Comparison of ENCODE assay signal across 9 cellular contexts in genomic region chr3:62875103-62876002, GRCh38. TPM values are rescaled to one million over a fixed set of nuclear protein-coding genes. Genes with fewer than 3 reads are reported as not detected.
DNase-seq lines count a peak whose midpoint lies in the region; ATAC-seq and TF ChIP-seq lines count a peak whose summit lies in the region.
"Had no signal": no experiment of that assay in that cellular context is flagged by ENCODE, and none has a peak within 500 bp of the region (broad histone marks: within the 10 kb centered on the region; RNA-seq: fewer than 3 reads in every experiment).

TSS of gene CADPS (minus strand) at chr3:62875416. CDS start at chr3:62875029, 387 bp downstream.

- intact Hi-C loops in gastrocnemius medialis (cut with DNase I; ENCODE audit: low total_unique reads) = no loop called here

- H3K4me1 Mint-ChIP-seq in activated T-cell treated with anti-CD3 and anti-CD28 coated beads, Interleukin-2, amount 50 U/mL, for 4 hours (ENCODE audit: low read depth) = no peaks in the 10 kb centered on the region

- CTCF ChIA-PET in HEK293 (lab: Yijun Ruan, JAX) = no interaction called here

- H3K4me3 ChIP-seq in HEK293 (ENCODE audit: low read depth, low read length) = peak within 1 kb of the TSS; percentile 28
- peak within 1 kb of the TSS; percentile 61 to 62 for H3K4me3 ChIP-seq in right atrium auricular region
- H3K4me3 ChIP-seq in gastrocnemius medialis = peak within 1 kb of the TSS; percentile 33 to 47 (median 40)

- no peaks in the 10 kb centered on the region for H3K4me1 ChIP-seq in HEK293 (ENCODE audit: control insufficient read depth, insufficient read depth, low read length)
- H3K4me1 ChIP-seq in right atrium auricular region = peaks cover 0 to 19% of the 10 kb centered on the region in 2 donors
- H3K4me1 ChIP-seq in gastrocnemius medialis = peaks cover 0 to 4% of the 10 kb centered on the region in 2 donors

- no peak within 1 kb of the TSS for H3K4me3 Mint-ChIP-seq in activated T-cell treated with anti-CD3 and anti-CD28 coated beads, Interleukin-2, amount 50 U/mL, for 4 hours

- H3K27me3 Mint-ChIP-seq in activated T-cell treated with anti-CD3 and anti-CD28 coated beads, Interleukin-2, amount 50 U/mL, for 4 hours (ENCODE audit: low read depth) = peaks cover 41% of the 10 kb centered on the region

- in situ Hi-C loops in gastrocnemius medialis (cut with MboI; ENCODE audit: low sequenced_read_pairs in 4 of 4) = no loop called here

- H3K27me3 ChIP-seq in right atrium auricular region = no peaks in the 10 kb centered on the region
- peaks cover 28 to 47% (median 45%) of the 10 kb centered on the region in 3 donors for H3K27me3 ChIP-seq in gastrocnemius medialis

- peak; percentile 4 for ATAC-seq in SK-N-SH treated with all-trans-retinoic acid at 6 μM for 48 hours
- no peak for ATAC-seq in gastrocnemius medialis
- ATAC-seq in activated T-cell treated with anti-CD3 and anti-CD28 coated beads, Interleukin-2, amount 50 U/mL, for 4 hours = no peak
- no peak for ATAC-seq in GM18907 (IDR thresholded peaks at IDR 0.05; ENCODE audit: unreplicated experiment)

- no peak within 1 kb of the TSS for H3K27ac ChIP-seq in HEK293 (ENCODE audit: extremely low read depth, low read depth, low read length)
- H3K27ac ChIP-seq in right atrium auricular region = peak within 1 kb of the TSS; percentile 87 to 94
- H3K27ac ChIP-seq in gastrocnemius medialis = no peak within 1 kb of the TSS

- no peaks in the 10 kb centered on the region for H3K36me3 ChIP-seq in HEK293 (ENCODE audit: control insufficient read depth in 2 of 2, insufficient read depth in 1 of 2, low read length in 2 of 2)
- H3K36me3 ChIP-seq in right atrium auricular region = no peaks in the 10 kb centered on the region
- H3K36me3 ChIP-seq in gastrocnemius medialis = no peaks in the 10 kb centered on the region

- POLR2A ChIA-PET in HEK293 (lab: Yijun Ruan, JAX) = no interaction called here

- no peak for TF ChIP-seq CTCF in HEK293 (tag by site-specific recombination; IDR thresholded peaks at IDR 0.05)
- TF ChIP-seq CTCF in right atrium auricular region (IDR thresholded peaks at IDR 0.05) = no peak
- TF ChIP-seq CTCF in gastrocnemius medialis (IDR thresholded peaks at IDR 0.05 in 4 of 5, conservative IDR thresholded peaks at IDR 0.05 in 1 of 5) = no peak

- H3K36me3 Mint-ChIP-seq in activated T-cell treated with anti-CD3 and anti-CD28 coated beads, Interleukin-2, amount 50 U/mL, for 4 hours (ENCODE audit: insufficient read depth) = no peaks in the 10 kb centered on the region

- no peak for TF ChIP-seq POLR2A in gastrocnemius medialis (IDR thresholded peaks at IDR 0.05)

- H3K9me3 ChIP-seq in HEK293 (ENCODE audit: control insufficient read depth, insufficient read depth, low read depth, low read length) (no peaks in the 10 kb centered on the region), right atrium auricular region (no peaks in the 10 kb centered on the region), gastrocnemius medialis (no peaks in the 10 kb centered on the region)

- H3K9me3 Mint-ChIP-seq in activated T-cell treated with anti-CD3 and anti-CD28 coated beads, Interleukin-2, amount 50 U/mL, for 4 hours = peaks cover 5% of the 10 kb centered on the region

- DNase-seq in right atrium auricular region (ENCODE audit: low spot score) (no peak), gastrocnemius medialis (no peak)
- DNase-seq in activated T-cell treated with anti-CD3 and anti-CD28 coated beads, Interleukin-2, amount 50 U/mL, for 4 hours = no peak
- DNase-seq in activated CD4-positive, CD25-positive, alpha-beta regulatory T cell (lab: John Stamatoyannopoulos, UW) = no peak
- no peak for DNase-seq in NK-92 treated with Interleukin-12 subunit alpha and Interleukin-12 subunit beta, amount 100 ng/mL, for 24 hours (lab: John Stamatoyannopoulos, UW)
- DNase-seq: stimulated activated naive CD4-positive, alpha-beta T cell had no signal

TF ChIP-seq in HEK293, 187 proteins besides CTCF, POLR2A, EP300 and RAD21 (continues in another document):
- TF ChIP-seq ZNF518A (tag by site-specific recombination; conservative IDR thresholded peaks at IDR 0.05; ENCODE audit: low read depth) (no peak), ZNF366 (tag by site-specific recombination; conservative IDR thresholded peaks at IDR 0.05) (no peak)

TF ChIP-seq in SK-N-SH treated with all-trans-retinoic acid at 6 μM for 48 hours, 23 proteins besides CTCF, POLR2A, EP300 and RAD21:
- no peak for TF ChIP-seq CREB5 (CRISPR knock-in tag; IDR thresholded peaks at IDR 0.05; ENCODE audit: low read depth)
- TF ChIP-seq CSRNP3 (CRISPR knock-in tag; IDR thresholded peaks at IDR 0.05) = no peak
- TF ChIP-seq CSDC2 (CRISPR knock-in tag; IDR thresholded peaks at IDR 0.05) = no peak
- TF ChIP-seq RARB (CRISPR knock-in tag; IDR thresholded peaks at IDR 0.05) = no peak
- no peak for TF ChIP-seq GLIS3 (CRISPR knock-in tag; IDR thresholded peaks at IDR 0.05)
- TF ChIP-seq ESRRG (CRISPR knock-in tag; IDR thresholded peaks at IDR 0.05) = no peak

RNA-seq across cellular contexts. Expression of gene CADPS, which starts in this region (rescaled TPM):
- 10 to 100 TPM; 16.1 to 48.2 TPM for total RNA-seq in right atrium auricular region
- total RNA-seq in gastrocnemius medialis = 1 to 10 TPM in 1 of 4 donors, not detected in 3; 2.1 TPM
- not detected for total RNA-seq in activated T-cell treated with anti-CD3 and anti-CD28 coated beads, Interleukin-2, amount 50 U/mL, for 4 hours

Comparison
In these comparisons a context has a peak if more than half of its experiments do, and no peak if none do; other contexts are left out.
1. RNA of gene CADPS (total RNA-seq): 16.1 to 48.2 TPM in right atrium auricular region; not detected in activated T-cell treated with anti-CD3 and anti-CD28 coated beads, Interleukin-2, amount 50 U/mL, for 4 hours and 2.1 TPM in gastrocnemius medialis; every median in the first group is over 4 times any median in the second.
2. H3K27ac ChIP-seq: peak in right atrium auricular region (2 of 2); none in HEK293 (single experiment) and gastrocnemius medialis (0 of 4).
3. Peak in every context shown above with its lines, with median percentiles within 50 percentile points of each other: H3K4me3 ChIP-seq.